ENCODE assay signal across 8 cellular contexts in genomic region chr10:7817984-7818294, GRCh38. TPM values are rescaled to one million over a fixed set of nuclear protein-coding genes. Genes with fewer than 3 reads are reported as not detected.
A peak's percentile ranks its signal among the peaks of the same experiment; 100 is the strongest.
DNase-seq lines count a peak whose midpoint lies in the region; ATAC-seq and TF ChIP-seq lines count a peak whose summit lies in the region.

No MANE protein-coding gene starts in this region.

- H3K36me3 ChIP-seq in DOHH2 (ENCODE audit: control insufficient read depth, low read length) (peaks cover 21% of the 10 kb centered on the region), transverse colon (no peaks in the 10 kb centered on the region)

- H3K79me2 ChIP-seq in DOHH2 (ENCODE audit: control insufficient read depth, low read length), result peaks cover 29% of the 10 kb centered on the region

- TF ChIP-seq CTCF in DOHH2 (IDR thresholded peaks at IDR 0.05; ENCODE audit: low read depth, low read length, poor library complexity, severe bottlenecking) (no peak), transverse colon (IDR thresholded peaks at IDR 0.05) (no peak)

- H3K4me3 ChIP-seq in DOHH2 (ENCODE audit: low read length) (peak overlapping the region; percentile 100), transverse colon (peak overlapping the region; percentile 77 to 98 (median 89))

- no peak for TF ChIP-seq POLR2A in transverse colon (IDR thresholded peaks at IDR 0.05)

- WGBS in transverse colon (ENCODE audit: low coverage in 1 of 2), 2 donors, result 0 to 1% methylated on average over 1 to 10 of the region's 10 CpGs

- no peaks in the 10 kb centered on the region for H3K9me2 ChIP-seq in DOHH2 (replicated peaks; ENCODE audit: control insufficient read depth, low read length)

- H3K9me3 Mint-ChIP-seq in activated naive CD4-positive, alpha-beta T cell treated with anti-CD3 and anti-CD28 coated beads, Interleukin-2, amount 50 U/mL, for 72 hours, result no peaks in the 10 kb centered on the region

- H3K4me1 ChIP-seq in DOHH2 (ENCODE audit: control insufficient read depth, low read length), result peaks cover 22% of the 10 kb centered on the region
- peaks cover 9 to 25% (median 11%) of the 10 kb centered on the region in 4 donors for H3K4me1 ChIP-seq in transverse colon

- H3K27ac ChIP-seq in DOHH2 (ENCODE audit: low read depth, low read length) (no peak overlapping the region), transverse colon (peak overlapping the region; percentile 78 to 83 (median 80))

- H3K27ac Mint-ChIP-seq in activated naive CD4-positive, alpha-beta T cell treated with anti-CD3 and anti-CD28 coated beads, Interleukin-2, amount 50 U/mL, for 72 hours, result peak overlapping the region; percentile 86 to 91

- no peak for TF ChIP-seq EP300 in transverse colon (IDR thresholded peaks at IDR 0.05; ENCODE audit: low read depth)

- H3F3A ChIP-seq in DOHH2 (ENCODE audit: control insufficient read depth, insufficient read depth), result no peaks in the 10 kb centered on the region

- no peaks in the 10 kb centered on the region for H3K27me3 ChIP-seq in DOHH2 (ENCODE audit: control insufficient read depth, low read length)
- no peaks in the 10 kb centered on the region for H3K27me3 ChIP-seq in transverse colon

- peaks cover 8 to 14% of the 10 kb centered on the region in 2 donors for H3K36me3 Mint-ChIP-seq in activated naive CD4-positive, alpha-beta T cell treated with anti-CD3 and anti-CD28 coated beads, Interleukin-2, amount 50 U/mL, for 72 hours

- H3K9me3 ChIP-seq in DOHH2 (ENCODE audit: control insufficient read depth, insufficient read depth, low read length) (no peaks in the 10 kb centered on the region), transverse colon (no peaks in the 10 kb centered on the region)

- H4K20me1 ChIP-seq in DOHH2 (ENCODE audit: control insufficient read depth, insufficient read depth, low read depth, low read length), result peaks cover 4% of the 10 kb centered on the region; the same call in 1 of the 2 replicates

- ATAC-seq in HG02870 (IDR thresholded peaks at IDR 0.05; ENCODE audit: unreplicated experiment) (peak; percentile 9), left colon (peak; percentile 27)
- no peak for ATAC-seq in activated naive CD4-positive, alpha-beta T cell treated with anti-CD3 and anti-CD28 coated beads, Interleukin-2, amount 50 U/mL, for 72 hours

- intact Hi-C loops in left colon (cut with DNase I, micrococcal nuclease), result no loop called here
- intact Hi-C loops in transverse colon (cut with DNase I; ENCODE audit: low total_unique reads), result no loop called here

- in situ Hi-C loops in transverse colon (cut with MboI; ENCODE audit: low pct_ligation_motif_present in 1 of 4, low pct_unique_long_range_greater_than_20kb in 1 of 4, low sequenced_read_pairs in 3 of 4), result no loop called here

- no peak for DNase-seq in activated naive CD4-positive, alpha-beta T cell treated with anti-CD3 and anti-CD28 coated beads, Interleukin-2, amount 50 U/mL, for 72 hours (ENCODE audit: low spot score in 2 of 2)
- DNase-seq in left colon (no peak), transverse colon (no peak), NCI-H226 (no peak), NCI-H1105 (lab: John Stamatoyannopoulos, UW) (no peak), NCI-H1417 treated with DMSO at 0.1 percent for 48 hours (lab: John Stamatoyannopoulos, UW) (no peak)

- peak overlapping the region; percentile 97 for H3K4me2 ChIP-seq in DOHH2 (ENCODE audit: low read length)

RNA-seq across cellular contexts. Expression of gene TAF3, which starts 0.4 kb away (rescaled TPM):
- total RNA-seq in activated naive CD4-positive, alpha-beta T cell treated with anti-CD3 and anti-CD28 coated beads, Interleukin-2, amount 50 U/mL, for 72 hours, result 10 to 100 TPM; 12.0 to 16.8 TPM
- total RNA-seq in left colon (1 to 10 TPM; 5.1 to 5.8 TPM), transverse colon (10 to 100 TPM in 2 of 4 donors, 1 to 10 TPM in 2; 4.8 to 35.6 (median 9.6) TPM)

RNA-seq across cellular contexts. Expression of gene ATP5F1C, which starts 30.0 kb away (rescaled TPM):
- 100 to 1,000 TPM; 249 to 323 TPM for total RNA-seq in activated naive CD4-positive, alpha-beta T cell treated with anti-CD3 and anti-CD28 coated beads, Interleukin-2, amount 50 U/mL, for 72 hours
- total RNA-seq in left colon, result 100 to 1,000 TPM; 463 to 537 TPM
- 100 to 1,000 TPM; 193 to 492 (median 332) TPM for total RNA-seq in transverse colon

RNA-seq across cellular contexts. Expression of gene KIN, which starts 30.1 kb away (rescaled TPM):
- 10 to 100 TPM; 10.8 to 13.2 TPM for total RNA-seq in activated naive CD4-positive, alpha-beta T cell treated with anti-CD3 and anti-CD28 coated beads, Interleukin-2, amount 50 U/mL, for 72 hours
- total RNA-seq in left colon (10 to 100 TPM in 1 of 2 donors, 1 to 10 TPM in 1; 9.9 to 10.6 TPM), transverse colon (10 to 100 TPM in 1 of 4 donors, 1 to 10 TPM in 3; 1.8 to 10.8 (median 5.5) TPM)

Comparison
In these comparisons a context has a peak if more than half of its experiments do, and no peak if none do; other contexts are left out.
1. ATAC-seq: peak in HG02870 (single experiment) and left colon (single experiment); none in activated naive CD4-positive, alpha-beta T cell treated with anti-CD3 and anti-CD28 coated beads, Interleukin-2, amount 50 U/mL, for 72 hours (0 of 2).